In genomic region chr9:4223434-4223833, GRCh38 we compare ENCODE assay signal across 13 cellular contexts.
DNase-seq lines count a peak whose midpoint lies in the region; ATAC-seq and TF ChIP-seq lines count a peak whose summit lies in the region.
"Had no signal": no experiment of that assay in that cellular context is flagged by ENCODE, and none has a peak within 500 bp of the region (broad histone marks: within the 10 kb centered on the region; RNA-seq: fewer than 3 reads in every experiment).

No MANE protein-coding gene starts in this region.

- no peaks in the 10 kb centered on the region for H3K27me3 ChIP-seq in PC-3 (ENCODE audit: low read length)
- no peaks in the 10 kb centered on the region for H3K27me3 ChIP-seq in GM23338 (ENCODE audit: insufficient read depth)
- H3K27me3 ChIP-seq: BLaER1 had no signal

- intact Hi-C loops in PC-3 (cut with micrococcal nuclease), result loop anchor here (10.0 kb wide), 3 partner anchors 49 to 759 kb away; no protein-coding TSS in a partner anchor

- H3K27ac Mint-ChIP-seq in progenitor cell of endocrine pancreas, result peak overlapping the region; percentile 82
- H3K27ac Mint-ChIP-seq in GM23338, result no peak overlapping the region
- H3K27ac Mint-ChIP-seq: CD8-positive, alpha-beta memory T cell had no signal

- POLR2A ChIA-PET in PC-3 (lab: Charles Lee; ENCODE audit: unreplicated experiment), result no interaction called here

- H3K4me2 ChIP-seq in PC-3 (ENCODE audit: low read length) (0 out of 2 replicates have a peak overlapping the region, but pooled peaks have one; percentile 25), GM23338 (no peak overlapping the region)
- H3K4me2 ChIP-seq: BLaER1 had no signal

- no peaks in the 10 kb centered on the region for H3K9me3 ChIP-seq in PC-3 (ENCODE audit: low read length)

- H3K36me3 ChIP-seq in PC-3 (ENCODE audit: low read depth, low read length) (no peaks in the 10 kb centered on the region), GM23338 (ENCODE audit: insufficient read depth) (no peaks in the 10 kb centered on the region)
- H3K36me3 ChIP-seq: BLaER1, HAP-1 had no signal

- H3K9me2 ChIP-seq in PC-3 (replicated peaks; ENCODE audit: low read length) (no peaks in the 10 kb centered on the region), GM23338 (ENCODE audit: insufficient read depth) (no peaks in the 10 kb centered on the region)

- H3K9ac ChIP-seq in PC-3 (ENCODE audit: low read length), result peak overlapping the region; percentile 10; the same call in 1 of the 2 replicates
- H3K9ac ChIP-seq: BLaER1 had no signal

- DNase-seq in PC-3 (peak; percentile 51), epithelial cell of prostate (ENCODE audit: low read depth, low spot score) (no peak), progenitor cell of endocrine pancreas (ENCODE audit: low spot score, unreplicated experiment) (no peak), G401 (ENCODE audit: low spot score) (no peak), GM23338 (ENCODE audit: low spot score) (no peak), NCI-H1092 (lab: John Stamatoyannopoulos, UW) (no peak)
- DNase-seq: CD8-positive, alpha-beta memory T cell; DMS 273 treated with DMSO at 0.1 percent for 48 hours had no signal

- CTCF ChIA-PET in PC-3 (lab: Charles Lee), result no interaction called here

- H3K27ac ChIP-seq in PC-3 (ENCODE audit: low read length), result peak overlapping the region; percentile 74
- peak overlapping the region; percentile 31 for H3K27ac ChIP-seq in epithelial cell of prostate
- no peak overlapping the region for H3K27ac ChIP-seq in GM23338 (ENCODE audit: low read depth)
- H3K27ac ChIP-seq: BLaER1, HL-60 had no signal

- in situ Hi-C loops in G401 (cut with HindIII; ENCODE audit: low sequenced_read_pairs), result no loop called here

- ATAC-seq in PC-3, result no peak
- no peak for ATAC-seq in GM23338
- no peak for ATAC-seq in GM21723 (IDR thresholded peaks at IDR 0.05; ENCODE audit: unreplicated experiment)
- ATAC-seq: K562 had no signal

- H3F3A ChIP-seq in PC-3 (ENCODE audit: low read length, unreplicated experiment) (no peaks in the 10 kb centered on the region), GM23338 (replicated peaks; ENCODE audit: low read depth) (no peaks in the 10 kb centered on the region)

- no peak overlapping the region for H3K4me3 Mint-ChIP-seq in progenitor cell of endocrine pancreas (ENCODE audit: low read depth)
- H3K4me3 Mint-ChIP-seq in GM23338, result no peak overlapping the region
- H3K4me3 Mint-ChIP-seq: CD8-positive, alpha-beta memory T cell had no signal

- peaks cover 45% of the 10 kb centered on the region for H3K4me1 Mint-ChIP-seq in progenitor cell of endocrine pancreas (ENCODE audit: low read depth)
- H3K4me1 Mint-ChIP-seq in GM23338, result peaks cover 8% of the 10 kb centered on the region; the same call in 2 of the 3 replicates
- H3K4me1 Mint-ChIP-seq: CD8-positive, alpha-beta memory T cell had no signal

- peaks cover 56% of the 10 kb centered on the region for H3K4me1 ChIP-seq in PC-3 (ENCODE audit: insufficient read depth, low read length)
- no peaks in the 10 kb centered on the region for H3K4me1 ChIP-seq in GM23338 (ENCODE audit: insufficient read depth)

- H3K79me2 ChIP-seq in PC-3 (ENCODE audit: low read length) (no peaks in the 10 kb centered on the region), GM23338 (replicated peaks; ENCODE audit: insufficient read depth) (no peaks in the 10 kb centered on the region)

- H3K9me3 Mint-ChIP-seq in progenitor cell of endocrine pancreas (ENCODE audit: low read depth) (peaks cover 9% of the 10 kb centered on the region), GM23338 (peaks cover 6% of the 10 kb centered on the region; the same call in 2 of the 3 replicates)

- no peak for TF ChIP-seq CTCF in PC-3 (conservative IDR thresholded peaks at IDR 0.05; ENCODE audit: low read depth, low read length)
- TF ChIP-seq CTCF in progenitor cell of endocrine pancreas (IDR thresholded peaks at IDR 0.05; ENCODE audit: unreplicated experiment), result no peak
- TF ChIP-seq CTCF in GM23338 (conservative IDR thresholded peaks at IDR 0.05; ENCODE audit: low read depth in 2 of 2), result no peak

- H4K20me1 ChIP-seq in PC-3 (ENCODE audit: low read length) (no peaks in the 10 kb centered on the region), GM23338 (replicated peaks; ENCODE audit: insufficient read depth) (no peaks in the 10 kb centered on the region)
- H4K20me1 ChIP-seq: BLaER1 had no signal

- H3K4me3 ChIP-seq in PC-3 (ENCODE audit: low read length) (no peak overlapping the region), GM23338 (no peak overlapping the region)
- H3K4me3 ChIP-seq: BLaER1, HAP-1, K562 had no signal

- no TSS peak for BruUV-seq in PC-3 (replicated peaks; lab: Mats Ljungman, UMichigan)

- H3K36me3 Mint-ChIP-seq in progenitor cell of endocrine pancreas (ENCODE audit: insufficient read depth) (peaks cover 15% of the 10 kb centered on the region), GM23338 (ENCODE audit: low read depth) (no peaks in the 10 kb centered on the region)
- H3K36me3 Mint-ChIP-seq: CD8-positive, alpha-beta memory T cell had no signal

- no peaks in the 10 kb centered on the region for H3K27me3 Mint-ChIP-seq in progenitor cell of endocrine pancreas
- H3K27me3 Mint-ChIP-seq in GM23338 (ENCODE audit: insufficient read depth, low read depth, poor library complexity), result peaks cover 2% of the 10 kb centered on the region

- H2AFZ ChIP-seq in PC-3 (ENCODE audit: low read length) (peak overlapping the region; percentile 44; the same call in 1 of the 2 replicates), GM23338 (no peak overlapping the region)

TF ChIP-seq in GM23338, 12 proteins besides CTCF, POLR2A, EP300 and RAD21:
- TF ChIP-seq JUNB (IDR thresholded peaks at IDR 0.05; ENCODE audit: unreplicated experiment) (no peak), CREB1 (CRISPR knock-in tag; IDR thresholded peaks at IDR 0.05; ENCODE audit: low read depth) (no peak), EZH2 (IDR thresholded peaks at IDR 0.05; ENCODE audit: low read depth, unreplicated experiment) (no peak)
TF ChIP-seq in GM23338: peak in this region for 0.
